ENCODE assay signal across 31 cellular contexts in genomic region chr14:62455446-62455845, GRCh38.
"Had no signal": no experiment of that assay in that cellular context is flagged by ENCODE, and none has a peak within 500 bp of the region (broad histone marks: within the 10 kb centered on the region; RNA-seq: fewer than 3 reads in every experiment).

No MANE protein-coding gene starts in this region.

- H3K27ac ChIP-seq: RWPE1, SJSA1 had no signal

- H3K4me1 ChIP-seq: SJSA1 had no signal

- H3K9me3 ChIP-seq: MG63, SJSA1 had no signal

- DNase-seq: activated CD4-positive, alpha-beta T cell treated with anti-CD3 and anti-CD28 coated beads for 48 hours; activated CD4-positive, alpha-beta T cell treated with anti-CD3 and anti-CD28 coated beads, Interleukin-2, amount 50 U/mL, for 4 hours; activated CD4-positive, CD25-positive, alpha-beta regulatory T cell treated with anti-CD3 and anti-CD28 coated beads, Interleukin-2, amount 50 U/mL, for 72 hours; activated CD8-positive, alpha-beta memory T cell treated with anti-CD3 and anti-CD28 coated beads, Interleukin-2, amount 50 U/mL, for 48 hours; activated CD8-positive, alpha-beta T cell treated with anti-CD3 and anti-CD28 coated beads, Interleukin-2, amount 10 ng/mL, durations not matched to agents 7 days and 5 days; activated effector memory CD4-positive, alpha-beta T cell treated with anti-CD3 and anti-CD28 coated beads, Interleukin-2, amount 50 U/mL, for 16 hours; activated naive CD4-positive, alpha-beta T cell treated with Interleukin-2 at 50 U/mL for 16 hours; activated naive CD8-positive, alpha-beta T cell treated with anti-CD3 and anti-CD28 coated beads, Interleukin-2, amount 50 U/mL, for 24 hours; activated T-cell treated with anti-CD3 and anti-CD28 coated beads, Interleukin-2, amount 50 U/mL, for 1 hour; amygdala; caudate nucleus; MG63; MV-4-11; NCI-H1092 treated with DMSO at 0.1 percent for 48 hours; NCI-H1417 treated with DMSO at 0.1 percent for 48 hours; NCI-H1694; NCI-H2029; NCI-H2107; NCI-H2171 treated with DMSO at 0.1 percent for 48 hours; NCI-H226; NCI-H526; NCI-H82; Right ventricle myocardium superior; T-helper 17 cell; T-helper 9 cell had no signal

- ATAC-seq: activated CD8-positive, alpha-beta T cell treated with anti-CD3 and anti-CD28 coated beads, Interleukin-2, amount 10 ng/mL, durations not matched to agents 7 days and 5 days; activated naive CD4-positive, alpha-beta T cell treated with anti-CD3 and anti-CD28 coated beads, Interleukin-2, amount 50 U/mL, for 72 hours; activated naive CD8-positive, alpha-beta T cell treated with anti-CD3 and anti-CD28 coated beads, Interleukin-2, amount 50 U/mL, for 24 hours; Panc1; T-helper 17 cell; WTC11 had no signal

- H3K36me3 ChIP-seq: MG63, SJSA1 had no signal

- FAIRE-seq: astrocyte had no signal

- H3K27me3 ChIP-seq: MG63, SJSA1 had no signal

- H3K4me3 ChIP-seq: MG63, SJSA1 had no signal
